In the genomic region with DNA sequence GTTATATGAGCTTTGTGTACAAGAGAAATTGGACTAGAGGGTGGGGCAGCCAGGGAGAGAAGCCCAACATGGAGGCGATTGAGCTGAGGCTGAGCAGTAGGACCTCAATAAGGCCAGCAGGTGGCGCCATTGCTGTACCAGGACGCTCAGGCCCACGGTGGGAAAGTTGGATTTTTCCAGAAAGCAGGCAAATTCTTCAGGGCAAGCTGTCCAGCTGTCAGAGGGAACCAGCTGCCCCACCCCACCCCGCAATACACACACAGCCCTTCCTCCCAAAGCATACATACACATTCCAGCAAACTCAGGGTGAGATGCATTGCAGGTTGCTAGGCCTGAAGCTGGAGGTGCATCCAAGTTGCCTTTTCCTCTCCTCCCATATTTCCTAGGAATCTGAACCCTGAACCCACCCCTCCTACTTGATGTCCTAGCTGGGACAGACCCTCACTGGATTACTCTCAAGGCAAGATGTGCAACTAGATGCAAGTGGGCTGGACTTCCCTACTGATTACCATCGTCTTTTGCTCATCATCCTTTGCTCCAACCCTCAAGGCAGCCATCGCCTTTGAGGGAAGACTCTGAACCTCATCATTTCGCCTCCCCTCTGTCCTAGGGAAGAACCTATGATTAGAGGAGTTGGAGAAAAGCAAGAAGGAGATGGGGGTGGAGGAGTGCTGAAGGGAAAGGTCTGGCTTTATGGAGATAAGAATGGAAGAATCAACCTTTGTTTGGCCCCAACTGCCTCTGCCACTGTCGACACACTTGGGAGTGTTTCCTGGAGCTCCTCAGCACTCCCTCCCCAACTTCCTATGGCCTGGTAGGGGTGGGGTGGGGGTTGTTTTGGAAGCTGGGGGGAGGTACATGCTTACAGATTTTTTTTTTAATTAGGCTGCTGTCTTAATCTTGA, we compare ENCODE assay signal across 8 cellular contexts. TPM values are rescaled to one million over a fixed set of nuclear protein-coding genes. Genes with fewer than 3 reads are reported as not detected.
DNase-seq lines count a peak whose midpoint lies in the region; ATAC-seq and TF ChIP-seq lines count a peak whose summit lies in the region.

No MANE protein-coding gene starts in this region.

- H3K4me3 ChIP-seq in choroid plexus epithelial cell (ENCODE audit: low read depth, low read length) = no peak overlapping the region
- H3K4me3 ChIP-seq in left lung = no peak overlapping the region

- peak; percentile 54 for ATAC-seq in HG03097 (IDR thresholded peaks at IDR 0.05; ENCODE audit: low FRiP score, unreplicated experiment)
- ATAC-seq in left lung = peak; percentile 97

- peak; percentile 88 for DNase-seq in A172 (ENCODE audit: low spot score)
- peak; percentile 78 for DNase-seq in GM13977 (ENCODE audit: low spot score)
- DNase-seq in NCI-H2227 treated with DMSO at 0.1 percent for 48 hours (lab: John Stamatoyannopoulos, UW) = peak; percentile 70
- DNase-seq in activated CD4-positive, alpha-beta T cell treated with anti-CD3 and anti-CD28 coated beads for 1 hour = peak; percentile 48
- peak; percentile 85 for DNase-seq in choroid plexus epithelial cell (ENCODE audit: low read depth)
- DNase-seq in left lung = peak; percentile 80 to 89
- DNase-seq in stimulated activated CD4-positive, alpha-beta T cell treated with anti-CD3 and anti-CD28 coated beads, Interleukin-4, amount 100 ng/mL, for 1 hour = peak; percentile 67

- no peaks in the 10 kb centered on the region for H3K9me3 ChIP-seq in left lung

- peaks cover 3 to 62% of the 10 kb centered on the region in 2 donors for H3K4me1 ChIP-seq in left lung

- in situ Hi-C loops in GM13977 (cut with MboI; ENCODE audit: low pct_unique_long_range_greater_than_20kb, low sequenced_read_pairs, unreplicated experiment) = loop anchor here (10.0 kb wide), 1 partner anchor 79 kb away; no protein-coding TSS in a partner anchor

- no peaks in the 10 kb centered on the region for H3K27me3 ChIP-seq in left lung

- H3K27ac ChIP-seq in left lung = peak overlapping the region in 1 of 2 donors; percentile 57

- TF ChIP-seq CTCF in GM13977 (IDR thresholded peaks at IDR 0.05; ENCODE audit: extremely low read depth, insufficient read depth, missing control alignments) (peak; percentile 90), choroid plexus epithelial cell (conservative IDR thresholded peaks at IDR 0.05; ENCODE audit: low read depth, low read length) (peak; percentile 97), left lung (IDR thresholded peaks at IDR 0.05) (peak; percentile 94 to 97)

- H3K36me3 ChIP-seq in left lung = no peaks in the 10 kb centered on the region

- intact Hi-C loops in left lung (cut with DNase I) = loop anchor here in 1 of 2 donors (5.0 kb wide), 1 partner anchor 77 kb away; no protein-coding TSS in a partner anchor

RNA-seq across cellular contexts. Expression of gene CD34, which starts 25.5 kb away (rescaled TPM):
- total RNA-seq in A172 (2014; rRNA removed; shearing (Covaris generic)) = 0.22 and 0.76 TPM in 2 replicates
- total RNA-seq in left lung = 10 to 100 TPM; 40.8 to 56.1 TPM

Comparison
In these comparisons a context has a peak if more than half of its experiments do, and no peak if none do; other contexts are left out.
1. RNA of gene CD34, which starts 25.5 kb away (total RNA-seq): 40.8 to 56.1 TPM in left lung; 0.22 to 0.76 TPM in A172; every median in the first group is over 10 times any median in the second.
2. Peak in every context shown above with its lines, with median percentiles within 50 percentile points of each other: DNase-seq and CTCF ChIP-seq.